In the genomic region with DNA sequence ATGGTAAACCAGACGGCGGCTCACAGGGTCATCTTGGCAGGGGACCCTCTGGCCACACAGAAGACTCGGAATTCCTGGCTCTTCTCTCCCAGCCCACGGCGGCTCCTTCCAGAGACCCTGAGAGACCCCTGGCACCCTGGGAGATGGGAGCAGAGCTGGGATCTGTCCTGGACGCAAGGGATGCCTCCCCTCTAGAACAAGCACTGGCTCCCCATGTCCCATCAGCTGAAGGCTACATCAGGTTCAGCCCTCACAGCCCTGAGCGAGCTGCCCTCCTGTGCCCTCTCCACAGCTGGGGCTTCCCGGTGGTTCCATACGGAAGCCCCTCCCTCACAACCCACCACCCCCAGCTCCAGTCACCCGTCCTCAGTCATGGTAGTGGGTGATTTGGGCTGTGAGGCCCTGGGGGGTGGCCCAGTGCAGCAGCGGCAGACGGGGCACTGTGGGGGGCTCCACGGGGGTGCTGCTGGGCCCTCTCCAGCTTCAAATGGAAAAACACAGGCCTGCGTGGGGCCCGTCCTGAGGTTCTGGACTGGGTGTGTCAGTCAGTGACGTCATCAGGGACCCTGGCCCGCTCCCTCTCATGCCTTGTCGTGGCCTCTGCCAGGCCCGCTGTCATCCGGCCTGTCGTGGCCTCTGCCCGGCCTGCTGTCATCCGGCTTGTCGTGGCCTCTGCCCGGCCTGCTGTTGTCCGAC, we compare ENCODE assay signal across 23 cellular contexts. TPM values are rescaled to one million over a fixed set of nuclear protein-coding genes. Genes with fewer than 3 reads are reported as not detected.
DNase-seq lines count a peak whose midpoint lies in the region; ATAC-seq, FAIRE-seq and TF ChIP-seq lines count a peak whose summit lies in the region.
"Had no signal": no experiment of that assay in that cellular context is flagged by ENCODE, and none has a peak within 500 bp of the region (broad histone marks: within the 10 kb centered on the region; RNA-seq: fewer than 3 reads in every experiment).

No MANE protein-coding gene starts in this region.

- H3K36me3 ChIP-seq in K562 (ENCODE audit: control insufficient read depth, insufficient read depth, low read length) (no peaks in the 10 kb centered on the region), thyroid gland (no peaks in the 10 kb centered on the region)

- no peak for TF ChIP-seq RAD21 in A549 (conservative IDR thresholded peaks at IDR 0.05 in 1 of 2, IDR thresholded peaks at IDR 0.05 in 1 of 2)
- no peak for TF ChIP-seq RAD21 in K562 (CRISPR knock-in tag; conservative IDR thresholded peaks at IDR 0.05 in 1 of 2, IDR thresholded peaks at IDR 0.05 in 1 of 2)

- no peaks in the 10 kb centered on the region for H3K36me3 Mint-ChIP-seq in H9 (ENCODE audit: insufficient read depth in 1 of 3, low read depth in 3 of 3)
- H3K36me3 Mint-ChIP-seq in nephron progenitor cell (ENCODE audit: low read depth): no peaks in the 10 kb centered on the region
- H3K36me3 Mint-ChIP-seq: CD14-positive monocyte had no signal

- H4K20me1 ChIP-seq in H9 (ENCODE audit: control insufficient read depth, insufficient read depth, insufficient read length): no peaks in the 10 kb centered on the region
- H4K20me1 ChIP-seq in K562 (replicated peaks; ENCODE audit: control insufficient read depth, insufficient read depth, low read length): no peaks in the 10 kb centered on the region

- H3K9me1 ChIP-seq in K562 (ENCODE audit: control insufficient read depth, insufficient read depth, low read length): peaks cover 4% of the 10 kb centered on the region

- H3K9me3 Mint-ChIP-seq in H9 (no peaks in the 10 kb centered on the region), nephron progenitor cell (no peaks in the 10 kb centered on the region)
- H3K9me3 Mint-ChIP-seq: CD8-positive, alpha-beta memory T cell had no signal

- no peak overlapping the region; the same call in 1 of the 2 replicates for H3K14ac ChIP-seq in H9 (ENCODE audit: insufficient read depth, low read length)

- intact Hi-C loops in K562 (cut with micrococcal nuclease) (loop anchor here (5.0 kb wide), 1 partner anchor 102 kb away; a partner anchor contains a TSS), thyroid gland (cut with DNase I) (no loop called here)

- DNase-seq in A549 (ENCODE audit: low read depth in 1 of 2, low spot score in 1 of 2) (no peak), H9 (no peak), K562 (ENCODE audit: extremely low read depth in 1 of 4, low spot score in 3 of 4) (no peak), nephron progenitor cell (no peak), thyroid gland (no peak)
- no peak for DNase-seq in stimulated activated CD8-positive, alpha-beta memory T cell treated with anti-CD3 and anti-CD28 coated beads, Interleukin-4, amount 100 ng/mL, for 48 hours
- no peak for DNase-seq in stimulated activated CD4-positive, alpha-beta T cell treated with anti-CD3 and anti-CD28 coated beads, Interleukin-1b, Interleukin-23, amount 100 ng/mL, for 48 hours
- DNase-seq: CD8-positive, alpha-beta memory T cell; EL; GDM1; GOT3; NCI-H1048; NCI-H1417; NCI-H2029 treated with DMSO at 0.1 percent for 48 hours; SHP77 treated with DMSO at 0.1 percent for 48 hours had no signal

- no peak overlapping the region for H3K56ac ChIP-seq in H9 (ENCODE audit: insufficient read length, low read depth, low read length)

- H3K79me2 ChIP-seq in H9 (ENCODE audit: insufficient read depth, low read length) (no peaks in the 10 kb centered on the region), K562 (ENCODE audit: control insufficient read depth, insufficient read depth, low read length) (peaks cover 8% of the 10 kb centered on the region; the same call in 2 of the 3 replicates)

- H3K27ac Mint-ChIP-seq in H9 (peak overlapping the region in 2 of 3 experiments; percentile 22 to 79; a peak in 2 of 7 replicates), nephron progenitor cell (peak overlapping the region; percentile 80)

- H4K5ac ChIP-seq in H9 (ENCODE audit: insufficient read length, low read depth, low read length): no peak overlapping the region

- no peaks in the 10 kb centered on the region for H3K23me2 ChIP-seq in H9 (ENCODE audit: insufficient read length, low read depth, low read length, poor library complexity, severe bottlenecking)

- H2BK15ac ChIP-seq in H9 (ENCODE audit: low read depth, low read length): no peak overlapping the region

- H3K4ac ChIP-seq in H9 (ENCODE audit: low read depth, low read length): no peak overlapping the region

- TF ChIP-seq CTCF in A549 (IDR thresholded peaks at IDR 0.05) (no peak), H9 (conservative IDR thresholded peaks at IDR 0.05) (no peak), K562 (IDR thresholded peaks at IDR 0.05 in 2 of 3, conservative IDR thresholded peaks at IDR 0.05 in 1 of 3; ENCODE audit: insufficient read depth in 2 of 3, low read depth in 1 of 3, low read length in 3 of 3) (no peak), nephron progenitor cell (IDR thresholded peaks at IDR 0.05) (no peak), thyroid gland (IDR thresholded peaks at IDR 0.05) (no peak)

- CTCF ChIA-PET in A549 (lab: Yijun Ruan, JAX): no interaction called here
- CTCF ChIA-PET in K562 (lab: Yijun Ruan, JAX; ENCODE audit: low intra/inter-chr PET ratio): no interaction called here

- no peak overlapping the region for H4K91ac ChIP-seq in H9 (ENCODE audit: insufficient read length, low read depth, low read length)

- POLR2A ChIA-PET in A549 (lab: Yijun Ruan, JAX) (no interaction called here), K562 (lab: Yijun Ruan, JAX) (interaction anchor here (0.6 to 0.9 kb wide), 3 partner anchors 13 to 14 kb away, joined by 3 to 5 read pairs (median 3); a partner anchor contains a TSS)

- 61% methylated on average over 18 of the region's 26 CpGs for WGBS in A549 (ENCODE audit: missing lambda C conversion rate)
- no CpG with 5 or more reads among the region's 26 CpGs for WGBS in H9 (ENCODE audit: extremely low coverage, insufficient read length, low lambda C conversion rate)
- WGBS in K562 (ENCODE audit: insufficient coverage, low coverage, missing lambda C conversion rate): 89% methylated on average over 16 of the region's 26 CpGs
- WGBS in thyroid gland, 2 donors: 86 to 88% methylated on average over 8 to 24 of the region's 26 CpGs

- H2AK5ac ChIP-seq in H9 (ENCODE audit: insufficient read length, low read length): no peak overlapping the region

- H2AFZ ChIP-seq in H9 (ENCODE audit: low read length) (no peak overlapping the region), K562 (ENCODE audit: low read depth, low read length) (no peak overlapping the region)

- H3K4me3 ChIP-seq in A549 (no peak overlapping the region), K562 (no peak overlapping the region), thyroid gland (replicated peaks in 1 of 3) (no peak overlapping the region)
- H3K4me3 ChIP-seq: GM12878 had no signal

- H4K8ac ChIP-seq in H9 (replicated peaks; ENCODE audit: insufficient read length, low read depth, low read length): no peak overlapping the region

- H3K4me3 Mint-ChIP-seq in H9 (no peak overlapping the region), nephron progenitor cell (no peak overlapping the region)
- H3K4me3 Mint-ChIP-seq: CD14-positive monocyte; CD8-positive, alpha-beta memory T cell had no signal

- no peak overlapping the region for H3K9ac ChIP-seq in H9 (ENCODE audit: extremely low read depth, insufficient read length, low read length)
- peak overlapping the region in 1 of 2 experiments; percentile 87; a peak in 2 of 4 replicates for H3K9ac ChIP-seq in K562 (ENCODE audit: insufficient read depth in 1 of 2, low read depth in 2 of 2, low read length in 2 of 2)
- H3K9ac ChIP-seq: KMS-11 had no signal

- FAIRE-seq in A549 (lab: Jason Lieb, UNC): no peak
- FAIRE-seq in K562 (lab: Jason Lieb, UNC): no peak
- FAIRE-seq: A204.1, GM12878, HTR-8/SVneo had no signal

- H2BK12ac ChIP-seq in H9 (ENCODE audit: insufficient read length, low read depth, low read length): no peak overlapping the region

- H3K79me1 ChIP-seq in H9 (ENCODE audit: insufficient read depth, low read depth, low read length, poor library complexity, severe bottlenecking): no peaks in the 10 kb centered on the region

- in situ Hi-C loops in K562 (cut with MboI): no loop called here

- H3T11ph ChIP-seq in H9 (ENCODE audit: low read length): no peak overlapping the region

- H2BK5ac ChIP-seq in H9 (ENCODE audit: insufficient read length, low read length): no peak overlapping the region

- no peak overlapping the region for H3K23ac ChIP-seq in H9 (ENCODE audit: insufficient read length, low read depth, low read length)

- TF ChIP-seq POLR2A in A549 (IDR thresholded peaks at IDR 0.05; ENCODE audit: low read length): no peak
- no peak for TF ChIP-seq POLR2A in K562 (conservative IDR thresholded peaks at IDR 0.05)
- no peak for TF ChIP-seq POLR2A in thyroid gland (IDR thresholded peaks at IDR 0.05)

- H3K27me3 ChIP-seq in H9 (ENCODE audit: insufficient read depth, low read length): no peaks in the 10 kb centered on the region
- H3K27me3 ChIP-seq in K562 (ENCODE audit: control insufficient read depth in 2 of 2, insufficient read depth in 2 of 2, low read length in 2 of 2): no peaks in the 10 kb centered on the region
- H3K27me3 ChIP-seq in thyroid gland: no peaks in the 10 kb centered on the region

- H3K9me3 ChIP-seq in A549: no peaks in the 10 kb centered on the region
- no peaks in the 10 kb centered on the region for H3K9me3 ChIP-seq in H9 (ENCODE audit: control insufficient read depth, low read depth, low read length)
- no peaks in the 10 kb centered on the region for H3K9me3 ChIP-seq in K562 (replicated peaks; ENCODE audit: control insufficient read depth, insufficient read depth, low read depth, low read length)
- H3K9me3 ChIP-seq in thyroid gland: no peaks in the 10 kb centered on the region

- no TSS peak for BruUV-seq in K562 (replicated peaks; lab: Mats Ljungman, UMichigan)

- no peak overlapping the region for H3K4me2 ChIP-seq in A549
- H3K4me2 ChIP-seq in H9 (ENCODE audit: insufficient read depth, insufficient read length, low read length): no peak overlapping the region
- H3K4me2 ChIP-seq in K562 (ENCODE audit: insufficient read depth, low read length): no peak overlapping the region
- H3K4me2 ChIP-seq: KMS-11 had no signal

- H3K27ac ChIP-seq in A549: no peak overlapping the region
- H3K27ac ChIP-seq in H9 (ENCODE audit: insufficient read length, low read depth, low read length): no peak overlapping the region
- peak overlapping the region; percentile 97 for H3K27ac ChIP-seq in K562 (ENCODE audit: extremely low read depth, low read depth, low read length)
- no peak overlapping the region for H3K27ac ChIP-seq in thyroid gland
- H3K27ac ChIP-seq: KMS-11, RWPE1 had no signal

- ATAC-seq in A549 (no peak), K562 (no peak)
- ATAC-seq: GM12878, HCT116 had no signal

- H2BK120ac ChIP-seq in H9 (ENCODE audit: low read depth, low read length, poor library complexity, severe bottlenecking): no peak overlapping the region

- no peaks in the 10 kb centered on the region for H3K4me1 ChIP-seq in A549
- no peaks in the 10 kb centered on the region for H3K4me1 ChIP-seq in H9 (ENCODE audit: insufficient read depth, low read length)
- peaks cover 48 to 85% of the 10 kb centered on the region in 2 experiments for H3K4me1 ChIP-seq in K562 (replicated peaks in 1 of 2; ENCODE audit: control insufficient read depth in 2 of 2, insufficient read depth in 2 of 2, low read length in 2 of 2)
- H3K4me1 ChIP-seq in thyroid gland: no peaks in the 10 kb centered on the region

- no peak for TF ChIP-seq EP300 in A549 (IDR thresholded peaks at IDR 0.05)
- TF ChIP-seq EP300 in K562 (IDR thresholded peaks at IDR 0.05; ENCODE audit: low read length): no peak

- H3K4me1 Mint-ChIP-seq in H9: peaks cover 0 to 10% of the 10 kb centered on the region in 2 experiments; a peak in 2 of 4 replicates
- peaks cover 7% of the 10 kb centered on the region for H3K4me1 Mint-ChIP-seq in nephron progenitor cell
- H3K4me1 Mint-ChIP-seq: CD8-positive, alpha-beta memory T cell had no signal

- H3K27me3 Mint-ChIP-seq in H9 (ENCODE audit: low read depth) (peaks cover 3% of the 10 kb centered on the region), nephron progenitor cell (ENCODE audit: low read depth, poor library complexity) (peaks cover 28% of the 10 kb centered on the region)

- no peak overlapping the region for H2BK20ac ChIP-seq in H9 (ENCODE audit: low read depth, low read length, poor library complexity, severe bottlenecking)

- H3K18ac ChIP-seq in H9 (ENCODE audit: insufficient read length, low read depth, low read length): no peak overlapping the region

RNA-seq across cellular contexts. Expression of a gene that starts 13.0 kb away (rescaled TPM):
- polyA plus RNA-seq in A549 (2011; rRNA removed) (not detected in 2 replicates), A549 (2017; fragmentation: RNase III; extraction: RNeasy Plus Mini Kit Qiagen cat#74134 plus additional on column Dnase treatment) (0.05 to 0.34 TPM (median 0.08 TPM) in 3 replicates), K562 (2011; rRNA removed) (6.4 and 11.3 TPM in 2 replicates), K562 (2014; fragmentation: Illumina TruSeq; extraction: Trizol) (24.2 and 46.3 TPM in 2 replicates), K562 (2014; fragmentation: Nextera tagmentation; extraction: Ambion mirVana) (1 to 10 TPM; 2.3 to 2.7 TPM), K562 (2014; rRNA removed) (34.3 and 35.3 TPM in 2 replicates)
- polyA plus RNA-seq in A549 (2012; cell fraction: cytosol; rRNA removed): 0.03 TPM in 2 replicates
- 0.12 and 0.22 TPM in 2 replicates for polyA plus RNA-seq in A549 (2012; cell fraction: nucleus; rRNA removed)
- not detected in 2 replicates for polyA minus RNA-seq in A549 (2011; rRNA and poly(A)+ RNA removed)
- total RNA-seq in H9 (2021) (2.8 and 2.9 TPM in 2 replicates), K562 (2014; rRNA removed) (13.5 and 20.8 TPM in 2 replicates), K562 (2014; rRNA removed; fragmentation: Illumina TruSeq; extraction: Trizol) (3.9 and 5.9 TPM in 2 replicates), K562 (2015; rRNA removed; fragmentation: Illumina TruSeq; extraction: Trizol) (6.7 and 7.8 TPM in 2 replicates), K562 (2021) (114 and 145 TPM in 2 replicates), thyroid gland (1 to 10 TPM; 1.3 to 3.8 (median 2.6) TPM)
- total RNA-seq in K562 (2011; cell fraction: chromatin; rRNA removed; ENCODE audit: low replicate concordance): 73.4 and 198 TPM in 2 replicates
- total RNA-seq in K562 (2011; cell fraction: nucleolus; rRNA removed): 67.4 and 69.3 TPM in 2 replicates
- 45.3 and 67.3 TPM in 2 replicates for total RNA-seq in K562 (2011; cell fraction: nucleoplasm; rRNA removed)
- polyA plus RNA-seq in K562 (2011; cell fraction: cytosol; rRNA removed): 5.6 and 15.0 TPM in 2 replicates
- polyA plus RNA-seq in K562 (2011; cell fraction: nucleus; rRNA removed): 67.2 and 126 TPM in 2 replicates
- polyA plus RNA-seq in K562 (2012): 55.0 and 86.5 TPM in 2 replicates
- polyA minus RNA-seq in K562 (2011; rRNA and poly(A)+ RNA removed): 9.5 and 9.7 TPM in 2 replicates
- 32.1 and 46.1 TPM in 2 replicates for polyA minus RNA-seq in K562 (2011; cell fraction: cytosol; rRNA and poly(A)+ RNA removed)
- polyA minus RNA-seq in K562 (2011; cell fraction: nucleus; rRNA and poly(A)+ RNA removed): 21.1 and 34.5 TPM in 2 replicates
- total RNA-seq: NCI-H460 had no signal
- polyA plus RNA-seq: CD8-positive, alpha-beta memory T cell had no signal
